ENCODE assay signal across 26 cellular contexts in the genomic region with DNA sequence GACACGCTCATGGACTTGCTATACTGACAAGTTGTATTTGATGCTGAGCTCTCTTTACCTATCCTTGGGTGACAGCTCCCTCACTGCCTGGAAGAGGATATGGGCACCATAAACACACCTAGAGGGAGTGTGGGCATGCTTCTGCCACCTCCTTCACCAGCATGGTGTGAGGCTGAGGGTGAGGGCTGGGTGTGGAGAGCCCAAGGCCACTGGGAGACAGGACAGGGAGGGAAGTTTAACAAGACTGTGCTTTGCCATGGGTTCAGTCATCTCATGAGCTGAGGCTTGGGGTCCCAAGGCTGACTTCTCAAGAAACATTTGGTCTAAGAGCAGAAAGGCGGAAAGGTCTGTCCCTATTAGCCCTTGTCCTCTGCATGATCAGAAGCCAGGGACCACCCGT.
DNase-seq lines count a peak whose midpoint lies in the region; ATAC-seq and TF ChIP-seq lines count a peak whose summit lies in the region.
"Had no signal": no experiment of that assay in that cellular context is flagged by ENCODE, and none has a peak within 500 bp of the region (broad histone marks: within the 10 kb centered on the region; RNA-seq: fewer than 3 reads in every experiment).

No MANE protein-coding gene starts in this region.

- no peaks in the 10 kb centered on the region for H3K79me1 ChIP-seq in mesenchymal stem cell (replicated peaks; ENCODE audit: low read length, poor library complexity, severe bottlenecking)

- H3K36me3 ChIP-seq in mesenchymal stem cell (ENCODE audit: control insufficient read depth in 1 of 2, insufficient read depth in 2 of 2, low read depth in 1 of 2, low read length in 2 of 2) (no peaks in the 10 kb centered on the region), left lung (no peaks in the 10 kb centered on the region)
- H3K36me3 ChIP-seq: neutrophil, tibial artery had no signal

- no peak overlapping the region for H2BK120ac ChIP-seq in mesenchymal stem cell (ENCODE audit: low read depth, low read length)

- peak overlapping the region; percentile 99 for H3K27ac Mint-ChIP-seq in activated naive CD4-positive, alpha-beta T cell treated with anti-CD3 and anti-CD28 coated beads, Interleukin-2, amount 50 U/mL, for 24 hours
- H3K27ac Mint-ChIP-seq in activated CD4-positive, alpha-beta memory T cell treated with anti-CD3 and anti-CD28 coated beads, Interleukin-2, amount 10 ng/mL, durations not matched to agents 7 days and 5 days, result peak overlapping the region; percentile 63
- H3K27ac Mint-ChIP-seq in stimulated activated memory B cell treated with anti-CD40 and anti-IgM and Interleukin-4, amounts not matched to agents 10 μg/mL and 1 μg/mL and 100 μg/mL, for 72 hours, result peak overlapping the region; percentile 95

- CTCF ChIA-PET in activated CD4-positive, alpha-beta memory T cell treated with anti-CD3 and anti-CD28 coated beads, Interleukin-2, amount 10 ng/mL, durations not matched to agents 7 days and 5 days (lab: Charles Lee), result interaction anchor here (1.2 to 1.5 kb wide), 2 partner anchors 54 to 56 kb away, joined by 4 to 5 read pairs; no protein-coding TSS in a partner anchor

- H3K4me1 ChIP-seq in mesenchymal stem cell (ENCODE audit: control insufficient read depth, insufficient read depth, low read depth, low read length) (peaks cover 10% of the 10 kb centered on the region), left lung (no peaks in the 10 kb centered on the region)
- H3K4me1 ChIP-seq: psoas muscle had no signal

- H3K23ac ChIP-seq in mesenchymal stem cell (ENCODE audit: low read length in 2 of 2), result no peak overlapping the region

- no peak overlapping the region for H3K27ac ChIP-seq in mesenchymal stem cell (ENCODE audit: low read length, poor library complexity, severe bottlenecking)
- H3K27ac ChIP-seq in left lung, result no peak overlapping the region
- H3K27ac ChIP-seq: neutrophil, psoas muscle, tibial artery had no signal

- H3K4me3 ChIP-seq in mesenchymal stem cell (ENCODE audit: insufficient read depth in 1 of 2, low read depth in 1 of 2, low read length in 2 of 2), result no peak overlapping the region
- H3K4me3 ChIP-seq in left lung, result no peak overlapping the region
- H3K4me3 ChIP-seq: GM12878, psoas muscle, tibial artery had no signal

- H3K9me3 Mint-ChIP-seq in activated naive CD4-positive, alpha-beta T cell treated with anti-CD3 and anti-CD28 coated beads, Interleukin-2, amount 50 U/mL, for 24 hours, result no peaks in the 10 kb centered on the region
- no peaks in the 10 kb centered on the region for H3K9me3 Mint-ChIP-seq in activated CD4-positive, alpha-beta memory T cell treated with anti-CD3 and anti-CD28 coated beads, Interleukin-2, amount 10 ng/mL, durations not matched to agents 7 days and 5 days
- no peaks in the 10 kb centered on the region for H3K9me3 Mint-ChIP-seq in stimulated activated memory B cell treated with anti-CD40 and anti-IgM and Interleukin-4, amounts not matched to agents 10 μg/mL and 1 μg/mL and 100 μg/mL, for 72 hours
- H3K9me3 Mint-ChIP-seq: mesothelial cell of epicardium had no signal

- intact Hi-C loops in left lung (cut with DNase I), result no loop called here

- H3K4me3 Mint-ChIP-seq in activated naive CD4-positive, alpha-beta T cell treated with anti-CD3 and anti-CD28 coated beads, Interleukin-2, amount 50 U/mL, for 24 hours, result peak overlapping the region; percentile 61
- no peak overlapping the region for H3K4me3 Mint-ChIP-seq in activated CD4-positive, alpha-beta memory T cell treated with anti-CD3 and anti-CD28 coated beads, Interleukin-2, amount 10 ng/mL, durations not matched to agents 7 days and 5 days
- no peak overlapping the region for H3K4me3 Mint-ChIP-seq in stimulated activated memory B cell treated with anti-CD40 and anti-IgM and Interleukin-4, amounts not matched to agents 10 μg/mL and 1 μg/mL and 100 μg/mL, for 72 hours
- H3K4me3 Mint-ChIP-seq: mesothelial cell of epicardium had no signal

- peak overlapping the region in 1 of 2 experiments; percentile 1 for H3K14ac ChIP-seq in mesenchymal stem cell (ENCODE audit: low read length in 2 of 2)

- H3K18ac ChIP-seq in mesenchymal stem cell (ENCODE audit: low read depth in 1 of 2, low read length in 2 of 2), result peak overlapping the region; percentile 7 to 9

- no peak for TF ChIP-seq CTCF in left lung (IDR thresholded peaks at IDR 0.05)

- H2AFZ ChIP-seq in mesenchymal stem cell (ENCODE audit: low read depth, low read length), result no peak overlapping the region

- peak overlapping the region in 1 of 2 experiments; percentile 5 for H3K4ac ChIP-seq in mesenchymal stem cell (ENCODE audit: low read depth in 1 of 2, low read length in 2 of 2)

- no peak overlapping the region for H2BK15ac ChIP-seq in mesenchymal stem cell (ENCODE audit: low read depth, poor library complexity, severe bottlenecking)

- no peaks in the 10 kb centered on the region for H3K27me3 Mint-ChIP-seq in activated naive CD4-positive, alpha-beta T cell treated with anti-CD3 and anti-CD28 coated beads, Interleukin-2, amount 50 U/mL, for 24 hours
- H3K27me3 Mint-ChIP-seq in activated CD4-positive, alpha-beta memory T cell treated with anti-CD3 and anti-CD28 coated beads, Interleukin-2, amount 10 ng/mL, durations not matched to agents 7 days and 5 days, result no peaks in the 10 kb centered on the region
- H3K27me3 Mint-ChIP-seq in stimulated activated memory B cell treated with anti-CD40 and anti-IgM and Interleukin-4, amounts not matched to agents 10 μg/mL and 1 μg/mL and 100 μg/mL, for 72 hours, result no peaks in the 10 kb centered on the region

- ATAC-seq in stimulated activated memory B cell treated with anti-CD40 and anti-IgM and Interleukin-4, amounts not matched to agents 10 μg/mL and 1 μg/mL and 100 μg/mL, for 72 hours, result no peak
- no peak for ATAC-seq in left lung
- ATAC-seq: GM12878, left lobe of liver, psoas muscle had no signal

- H3K9me3 ChIP-seq in mesenchymal stem cell (ENCODE audit: control insufficient read depth, low read length), result no peaks in the 10 kb centered on the region
- no peaks in the 10 kb centered on the region for H3K9me3 ChIP-seq in left lung
- H3K9me3 ChIP-seq: Caco-2, neutrophil, psoas muscle, tibial artery had no signal

- no peak for DNase-seq in activated naive CD4-positive, alpha-beta T cell treated with anti-CD3 and anti-CD28 coated beads, Interleukin-2, amount 50 U/mL, for 16 hours
- no peak for DNase-seq in activated CD4-positive, alpha-beta memory T cell treated with anti-CD3 and anti-CD28 coated beads, Interleukin-2, amount 10 ng/mL, durations not matched to agents 7 days and 5 days
- DNase-seq in mesenchymal stem cell (no peak), iPS-NIHi11 (ENCODE audit: low spot score) (no peak), left lung (no peak)
- no peak for DNase-seq in stimulated activated CD4-positive, alpha-beta T cell treated with anti-CD3 and anti-CD28 coated beads, Interleukin-2, amount 100 ng/mL, for 24 hours
- DNase-seq: activated CD4-positive, alpha-beta T cell treated with anti-CD3 and anti-CD28 coated beads, Interleukin-2, amount 50 U/mL, for 1 hour; activated effector memory CD4-positive, alpha-beta T cell treated with Interleukin-2 at 50 U/mL for 16 hours; Caco-2; central memory CD4-positive, alpha-beta T cell; DMS79 treated with DMSO at 0.1 percent for 48 hours; head of caudate nucleus; NCI-H1105 treated with DMSO at 0.1 percent for 48 hours; NCI-H2081 treated with DMSO at 0.1 percent for 48 hours; NCI-H446 treated with DMSO at 0.1 percent for 48 hours; psoas muscle; Right ventricle myocardium superior; stimulated activated naive CD4-positive, alpha-beta T cell; SW 1271; tibial artery had no signal

- no peak overlapping the region for H2BK5ac ChIP-seq in mesenchymal stem cell (ENCODE audit: low read depth, low read length, poor library complexity, severe bottlenecking)

- H3K27me3 ChIP-seq in mesenchymal stem cell (ENCODE audit: control insufficient read depth in 1 of 2, insufficient read depth in 1 of 2, low read length in 2 of 2) (no peaks in the 10 kb centered on the region), left lung (no peaks in the 10 kb centered on the region)
- H3K27me3 ChIP-seq: tibial artery had no signal

- H2AK5ac ChIP-seq in mesenchymal stem cell (ENCODE audit: low read length, severe bottlenecking), result peak overlapping the region; percentile 0

- peak overlapping the region; percentile 84 for H4K91ac ChIP-seq in mesenchymal stem cell (ENCODE audit: low read length)

- 89% methylated on average over 3 of the region's 3 CpGs for WGBS in mesenchymal stem cell

- H3K4me1 Mint-ChIP-seq in activated naive CD4-positive, alpha-beta T cell treated with anti-CD3 and anti-CD28 coated beads, Interleukin-2, amount 50 U/mL, for 24 hours, result peaks cover 83% of the 10 kb centered on the region
- H3K4me1 Mint-ChIP-seq in activated CD4-positive, alpha-beta memory T cell treated with anti-CD3 and anti-CD28 coated beads, Interleukin-2, amount 10 ng/mL, durations not matched to agents 7 days and 5 days, result peaks cover 75% of the 10 kb centered on the region
- H3K4me1 Mint-ChIP-seq in stimulated activated memory B cell treated with anti-CD40 and anti-IgM and Interleukin-4, amounts not matched to agents 10 μg/mL and 1 μg/mL and 100 μg/mL, for 72 hours, result peaks cover 63% of the 10 kb centered on the region

- POLR2A ChIA-PET in activated CD4-positive, alpha-beta memory T cell treated with anti-CD3 and anti-CD28 coated beads, Interleukin-2, amount 10 ng/mL, durations not matched to agents 7 days and 5 days (lab: Charles Lee), result interaction anchor here (0.6 to 3.6 kb wide), 5 partner anchors 11 to 488 kb away, joined by 3 to 20 read pairs (median 4); partner anchors contain the start of gene MAP3K1

- peak overlapping the region; percentile 7 to 65 for H2BK12ac ChIP-seq in mesenchymal stem cell (ENCODE audit: low read length in 2 of 2)

- no peaks in the 10 kb centered on the region for H3K36me3 Mint-ChIP-seq in activated naive CD4-positive, alpha-beta T cell treated with anti-CD3 and anti-CD28 coated beads, Interleukin-2, amount 50 U/mL, for 24 hours
- no peaks in the 10 kb centered on the region for H3K36me3 Mint-ChIP-seq in activated CD4-positive, alpha-beta memory T cell treated with anti-CD3 and anti-CD28 coated beads, Interleukin-2, amount 10 ng/mL, durations not matched to agents 7 days and 5 days (ENCODE audit: low read depth)
- H3K36me3 Mint-ChIP-seq in stimulated activated memory B cell treated with anti-CD40 and anti-IgM and Interleukin-4, amounts not matched to agents 10 μg/mL and 1 μg/mL and 100 μg/mL, for 72 hours, result no peaks in the 10 kb centered on the region
- H3K36me3 Mint-ChIP-seq: mesothelial cell of epicardium had no signal

- no peak overlapping the region for H3K9ac ChIP-seq in mesenchymal stem cell (ENCODE audit: low read length)

- peak overlapping the region; percentile 33 for H4K8ac ChIP-seq in mesenchymal stem cell (ENCODE audit: low read length)

- H3K4me2 ChIP-seq in mesenchymal stem cell (ENCODE audit: low read length, poor library complexity, severe bottlenecking), result no peak overlapping the region
